Comparison of ENCODE assay signal across 8 cellular contexts in the genomic region with DNA sequence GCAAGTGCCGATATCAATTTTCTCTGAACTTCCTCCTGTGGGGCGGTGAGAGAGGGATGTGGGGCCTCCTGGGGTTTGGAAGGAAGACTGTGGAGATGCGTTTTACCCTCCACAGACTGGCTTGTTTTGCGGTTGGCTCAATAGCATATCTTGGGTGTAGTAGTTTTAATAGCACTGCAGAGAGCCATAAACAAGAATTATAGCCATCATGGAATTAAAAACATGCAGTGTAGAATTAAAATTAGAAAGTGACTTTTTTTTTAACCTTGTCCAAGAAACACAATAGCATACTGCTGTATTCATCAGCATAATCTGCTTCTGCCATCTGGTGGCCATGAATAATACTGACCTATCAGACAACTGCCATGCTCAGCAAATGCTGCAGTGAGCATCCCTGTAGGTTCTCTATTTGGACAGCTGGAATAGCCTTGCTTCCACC. TPM values are rescaled to one million over a fixed set of nuclear protein-coding genes. Genes with fewer than 3 reads are reported as not detected.
DNase-seq lines count a peak whose midpoint lies in the region; ATAC-seq and TF ChIP-seq lines count a peak whose summit lies in the region.

No MANE protein-coding gene starts in this region.

- H3K4me3 ChIP-seq in BE2C (ENCODE audit: low read depth, low read length) (no peak overlapping the region), adipocyte (ENCODE audit: low read length) (no peak overlapping the region), gastrocnemius medialis (no peak overlapping the region)

- no peak overlapping the region for H3K9ac ChIP-seq in adipocyte (ENCODE audit: low read length)

- TF ChIP-seq POLR2A in gastrocnemius medialis (IDR thresholded peaks at IDR 0.05): no peak

- ATAC-seq in GM18511 (IDR thresholded peaks at IDR 0.05; ENCODE audit: unreplicated experiment): peak; percentile 83
- ATAC-seq in left cardiac atrium: peak; percentile 74 to 82
- ATAC-seq in gastrocnemius medialis: peak; percentile 71 to 89
- no peak for ATAC-seq in GM21447 (IDR thresholded peaks at IDR 0.05; ENCODE audit: unreplicated experiment)

- H3K9me3 ChIP-seq in BE2C (no peaks in the 10 kb centered on the region), adipocyte (ENCODE audit: control insufficient read depth, low read length) (no peaks in the 10 kb centered on the region), gastrocnemius medialis (no peaks in the 10 kb centered on the region)

- H3K4me1 ChIP-seq in BE2C: no peaks in the 10 kb centered on the region
- H3K4me1 ChIP-seq in adipocyte (ENCODE audit: control insufficient read depth, insufficient read depth, low read length): peaks cover 7% of the 10 kb centered on the region
- no peaks in the 10 kb centered on the region for H3K4me1 ChIP-seq in gastrocnemius medialis

- peak; percentile 65 for TF ChIP-seq CTCF in BE2C (IDR thresholded peaks at IDR 0.05; ENCODE audit: low read depth, low read length)
- TF ChIP-seq CTCF in gastrocnemius medialis (IDR thresholded peaks at IDR 0.05 in 4 of 5, conservative IDR thresholded peaks at IDR 0.05 in 1 of 5): peak in 4 of 5 experiments; percentile 49 to 68 (median 57)

- in situ Hi-C loops in gastrocnemius medialis (cut with MboI; ENCODE audit: low sequenced_read_pairs in 4 of 4): loop anchor here (5.0 to 25.0 kb wide), 4 partner anchors 153 to 453 kb away; no protein-coding TSS in a partner anchor

- H3K36me3 ChIP-seq in BE2C: no peaks in the 10 kb centered on the region
- peaks cover 3% of the 10 kb centered on the region for H3K36me3 ChIP-seq in adipocyte (ENCODE audit: control insufficient read depth, insufficient read depth, low read length, severe bottlenecking)
- no peaks in the 10 kb centered on the region for H3K36me3 ChIP-seq in gastrocnemius medialis

- H3K27me3 ChIP-seq in BE2C (no peaks in the 10 kb centered on the region), adipocyte (replicated peaks; ENCODE audit: control insufficient read depth, insufficient read depth, low read length) (peaks cover 21% of the 10 kb centered on the region), gastrocnemius medialis (no peaks in the 10 kb centered on the region)

- H3K27ac ChIP-seq in gastrocnemius medialis: no peak overlapping the region

- intact Hi-C loops in left cardiac atrium (cut with DNase I): loop anchor here (2.0 to 10.0 kb wide), 4 partner anchors 155 to 448 kb away; no protein-coding TSS in a partner anchor
- intact Hi-C loops in gastrocnemius medialis (cut with DNase I; ENCODE audit: low total_unique reads): loop anchor here (2.0 to 10.0 kb wide), 3 partner anchors 95 to 447 kb away; no protein-coding TSS in a partner anchor

- peak; percentile 56 for DNase-seq in BE2C
- DNase-seq in HuH-7 (ENCODE audit: low spot score): peak; percentile 18
- peak; percentile 33 for DNase-seq in NOMO-1 treated with dmso at 0.1 percent for 144 hours (lab: John Stamatoyannopoulos, UW; ENCODE audit: unreplicated experiment)
- DNase-seq in adipocyte (ENCODE audit: low read depth): peak; percentile 87
- DNase-seq in left cardiac atrium: no peak
- DNase-seq in gastrocnemius medialis: peak in 1 of 2 donors; percentile 14

RNA-seq across cellular contexts. Expression of a gene that starts 47.3 kb away (rescaled TPM):
- 2.3 TPM for polyA plus RNA-seq in BE2C (2012; ENCODE audit: insufficient read depth, insufficient read length, low read depth)
- total RNA-seq in left cardiac atrium: 1 to 10 TPM; 6.6 to 8.8 TPM
- 10 to 100 TPM in 1 of 4 donors, 1 to 10 TPM in 3; 5.6 to 29.0 (median 5.8) TPM for total RNA-seq in gastrocnemius medialis
